Comparison of ENCODE assay signal across 25 cellular contexts in genomic region chr9:134253596-134254205, GRCh38.
DNase-seq lines count a peak whose midpoint lies in the region; ATAC-seq, FAIRE-seq and TF ChIP-seq lines count a peak whose summit lies in the region.
"Had no signal": no experiment of that assay in that cellular context is flagged by ENCODE, and none has a peak within 500 bp of the region (broad histone marks: within the 10 kb centered on the region; RNA-seq: fewer than 3 reads in every experiment).

No MANE protein-coding gene starts in this region.

- peak overlapping the region; percentile 21 for H3K4me2 ChIP-seq in GM23248 (ENCODE audit: unreplicated experiment)

- H4K20me1 ChIP-seq in GM23248 (ENCODE audit: insufficient read depth), result no peaks in the 10 kb centered on the region

- no peak for TF ChIP-seq CTCF in AG09319 (IDR thresholded peaks at IDR 0.05; ENCODE audit: low read depth, low read length)
- no peak for TF ChIP-seq CTCF in bronchial epithelial cell (IDR thresholded peaks at IDR 0.05; ENCODE audit: insufficient read depth, low read length, severe bottlenecking)
- no peak for TF ChIP-seq CTCF in heart right ventricle (IDR thresholded peaks at IDR 0.05)

- in situ Hi-C loops in GM23248 (cut with MboI), result no loop called here

- H3K9me3 Mint-ChIP-seq in memory B cell, result no peaks in the 10 kb centered on the region
- H3K9me3 Mint-ChIP-seq: natural killer cell; stimulated activated naive B cell treated with anti-CD40 and anti-IgM and Interleukin-4, amounts not matched to agents 10 μg/mL and 1 μg/mL and 100 μg/mL, for 72 hours had no signal

- H3K27ac ChIP-seq in GM23248 (no peak overlapping the region), heart right ventricle (no peak overlapping the region)
- H3K27ac ChIP-seq: colonic mucosa, parathyroid adenoma, SJCRH30, WERI-Rb-1 had no signal

- peaks cover 17% of the 10 kb centered on the region for H3K27me3 Mint-ChIP-seq in memory B cell

- intact Hi-C loops in heart right ventricle (cut with DNase I), result no loop called here

- H3K4me1 Mint-ChIP-seq in memory B cell, result peaks cover 10% of the 10 kb centered on the region
- H3K4me1 Mint-ChIP-seq: natural killer cell had no signal

- no peaks in the 10 kb centered on the region for H3F3A ChIP-seq in GM23248 (ENCODE audit: insufficient read depth)

- H3K4me1 ChIP-seq in GM23248 (ENCODE audit: insufficient read depth) (0 out of 2 replicates have a peak, but pooled peaks cover 4% of the 10 kb centered on the region), heart right ventricle (peaks cover 0 to 6% (median 4%) of the 10 kb centered on the region in 9 donors)
- H3K4me1 ChIP-seq: colonic mucosa, parathyroid adenoma had no signal

- H3K9me3 ChIP-seq in GM23248 (ENCODE audit: low read depth), result no peaks in the 10 kb centered on the region
- H3K9me3 ChIP-seq in heart right ventricle, result peaks cover 0 to 7% (median 0%) of the 10 kb centered on the region in 11 donors
- H3K9me3 ChIP-seq: colonic mucosa, gastrocnemius medialis, SJCRH30 had no signal

- no peaks in the 10 kb centered on the region for H3K79me2 ChIP-seq in GM23248 (ENCODE audit: insufficient read depth)
- H3K79me2 ChIP-seq: parathyroid adenoma had no signal

- no peaks in the 10 kb centered on the region for H3K36me3 ChIP-seq in GM23248 (ENCODE audit: low read depth)
- no peaks in the 10 kb centered on the region for H3K36me3 ChIP-seq in bronchial epithelial cell (ENCODE audit: control insufficient read depth, insufficient read depth, low read length)
- H3K36me3 ChIP-seq in heart right ventricle, result no peaks in the 10 kb centered on the region
- H3K36me3 ChIP-seq: colonic mucosa, gastrocnemius medialis, SJCRH30, WERI-Rb-1 had no signal

- 3 to 21% methylated on average over 4 of the region's 4 CpGs for WGBS in GM23248 (ENCODE audit: low coverage in 1 of 2, low lambda C conversion rate in 2 of 2, missing lambda C conversion rate in 2 of 2), 2 experiments
- WGBS in heart right ventricle, 2 donors, result 81 to 82% methylated on average over 4 of the region's 4 CpGs

- H3K4me3 Mint-ChIP-seq in memory B cell, result no peak overlapping the region
- H3K4me3 Mint-ChIP-seq: natural killer cell; stimulated activated naive B cell treated with anti-CD40 and anti-IgM and Interleukin-4, amounts not matched to agents 10 μg/mL and 1 μg/mL and 100 μg/mL, for 72 hours had no signal

- no peak overlapping the region for H3K9ac ChIP-seq in GM23248
- H3K9ac ChIP-seq: parathyroid adenoma had no signal

- no peak overlapping the region for H2AFZ ChIP-seq in GM23248
- H2AFZ ChIP-seq: parathyroid adenoma had no signal

- ATAC-seq in memory B cell (ENCODE audit: low read depth) (no peak), heart right ventricle (no peak), GM21528 (IDR thresholded peaks at IDR 0.05; ENCODE audit: low FRiP score, unreplicated experiment) (no peak)
- ATAC-seq: HCT116; natural killer cell; Panc1; stimulated activated naive B cell treated with anti-CD40 and anti-IgM and Interleukin-4, amounts not matched to agents 10 μg/mL and 1 μg/mL and 100 μg/mL, for 72 hours had no signal

- peaks cover 17% of the 10 kb centered on the region for H3K27me3 ChIP-seq in GM23248 (replicated peaks; ENCODE audit: insufficient read depth)
- H3K27me3 ChIP-seq in bronchial epithelial cell (ENCODE audit: control insufficient read depth, insufficient read depth, low read length), result no peaks in the 10 kb centered on the region
- peaks cover 0 to 2% (median 0%) of the 10 kb centered on the region in 7 donors for H3K27me3 ChIP-seq in heart right ventricle
- H3K27me3 ChIP-seq: colonic mucosa, gastrocnemius medialis had no signal

- DNase-seq in AG09319 (ENCODE audit: extremely low read depth, low read depth), result peak; percentile 10
- peak; percentile 86 for DNase-seq in GM23248
- no peak for DNase-seq in bronchial epithelial cell (ENCODE audit: low read depth)
- DNase-seq in memory B cell (ENCODE audit: low spot score in 2 of 2), result no peak
- DNase-seq in stimulated activated CD4-positive, alpha-beta T cell treated with anti-CD3 and anti-CD28 coated beads, Interleukin-4, amount 100 ng/mL, for 4 hours, result no peak
- DNase-seq in heart right ventricle, result no peak
- no peak for DNase-seq in anterior cingulate cortex (lab: John Stamatoyannopoulos, UW)
- DNase-seq: activated CD4-positive, alpha-beta T cell treated with anti-CD3 and anti-CD28 coated beads, Interleukin-2, amount 50 U/mL, for 4 hours; activated naive CD4-positive, alpha-beta T cell; AML-193; colonic mucosa; DMS79 treated with DMSO at 0.1 percent for 48 hours; gastrocnemius medialis; natural killer cell; NCI-H1105; NCI-H2081; NCI-H446 treated with DMSO at 0.1 percent for 48 hours; SJCRH30; stimulated activated naive B cell treated with anti-CD40 and anti-IgM and Interleukin-4, amounts not matched to agents 10 μg/mL and 1 μg/mL and 100 μg/mL, for 72 hours; WERI-Rb-1 had no signal

- H3K27ac Mint-ChIP-seq in memory B cell, result peak overlapping the region; percentile 87
- H3K27ac Mint-ChIP-seq: natural killer cell; stimulated activated naive B cell treated with anti-CD40 and anti-IgM and Interleukin-4, amounts not matched to agents 10 μg/mL and 1 μg/mL and 100 μg/mL, for 72 hours had no signal

- H3K36me3 Mint-ChIP-seq in memory B cell, result no peaks in the 10 kb centered on the region
- H3K36me3 Mint-ChIP-seq: natural killer cell; stimulated activated naive B cell treated with anti-CD40 and anti-IgM and Interleukin-4, amounts not matched to agents 10 μg/mL and 1 μg/mL and 100 μg/mL, for 72 hours had no signal

- no peaks in the 10 kb centered on the region for H3K9me2 ChIP-seq in GM23248 (ENCODE audit: insufficient read depth)

- FAIRE-seq in bronchial epithelial cell (lab: Jason Lieb, UNC), result peak; percentile 47
- FAIRE-seq: endometrium had no signal

- H3K4me3 ChIP-seq in GM23248, result no peak overlapping the region
- H3K4me3 ChIP-seq in bronchial epithelial cell (ENCODE audit: low read depth, low read length), result no peak overlapping the region
- no peak overlapping the region for H3K4me3 ChIP-seq in heart right ventricle
- H3K4me3 ChIP-seq: colonic mucosa, gastrocnemius medialis, SJCRH30 had no signal

Comparison
In these comparisons a context has a peak if more than half of its experiments do, and no peak if none do; other contexts are left out.
1. DNase-seq: peak in AG09319 (single experiment) and GM23248 (single experiment); none in bronchial epithelial cell (single experiment), memory B cell (0 of 2), stimulated activated CD4-positive, alpha-beta T cell treated with anti-CD3 and anti-CD28 coated beads, Interleukin-4, amount 100 ng/mL, for 4 hours (0 of 2), heart right ventricle (0 of 2) and anterior cingulate cortex (0 of 58).